10 cellular contexts compared by ENCODE assay signal in genomic region chr5:83827111-83827541, GRCh38.
DNase-seq lines count a peak whose midpoint lies in the region.
"Had no signal": no experiment of that assay in that cellular context is flagged by ENCODE, and none has a peak within 500 bp of the region (broad histone marks: within the 10 kb centered on the region; RNA-seq: fewer than 3 reads in every experiment).

No MANE protein-coding gene starts in this region.

- DNase-seq in AG20443 (ENCODE audit: low spot score) = peak; percentile 59
- DNase-seq in Kasumi-1 (lab: John Stamatoyannopoulos, UW) = peak; percentile 3 to 25
- DNase-seq in astrocyte of the hippocampus (ENCODE audit: low read depth, low spot score) = peak; percentile 2
- peak; percentile 94 for DNase-seq in iris pigment epithelial cell (ENCODE audit: low read depth)
- DNase-seq in mesenteric fat pad (ENCODE audit: low spot score) = no peak
- no peak for DNase-seq in T-helper 9 cell
- DNase-seq in NCI-H82 (lab: John Stamatoyannopoulos, UW) = no peak
- DNase-seq in RKO (ENCODE audit: low spot score) = no peak
- DNase-seq: NCI-H1105 treated with DMSO at 0.1 percent for 48 hours; stimulated activated CD4-positive, alpha-beta T cell treated with anti-CD3 and anti-CD28 coated beads, Interleukin-2, amount 100 ng/mL, for 24 hours had no signal

Comparison
In these comparisons a context has a peak if more than half of its experiments do, and no peak if none do; other contexts are left out.
1. DNase-seq: peak in AG20443 (single experiment), Kasumi-1 (2 of 2), astrocyte of the hippocampus (single experiment) and iris pigment epithelial cell (single experiment); none in mesenteric fat pad (single experiment), T-helper 9 cell (single experiment), NCI-H82 (single experiment) and RKO (single experiment).